ENCODE assay signal across 21 cellular contexts in the genomic region with DNA sequence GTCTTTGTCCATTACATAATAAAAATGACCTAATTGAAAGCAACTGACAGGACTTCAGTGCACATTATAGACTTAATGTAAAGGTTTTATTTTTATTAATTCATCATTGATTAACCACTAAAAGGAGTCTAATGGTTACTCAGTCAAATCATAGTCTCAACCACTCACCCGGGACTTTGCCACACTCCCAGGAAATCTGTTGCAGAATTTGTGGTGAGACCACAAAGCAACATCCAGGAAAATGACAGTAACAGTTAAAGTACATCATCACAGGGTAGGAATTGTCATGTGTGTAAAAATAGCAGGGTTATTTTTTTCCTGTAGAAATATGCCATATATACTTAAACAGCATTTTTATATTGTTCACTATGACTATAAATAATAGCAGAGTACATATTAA. TPM values are rescaled to one million over a fixed set of nuclear protein-coding genes. Genes with fewer than 3 reads are reported as not detected.
DNase-seq lines count a peak whose midpoint lies in the region; ATAC-seq and TF ChIP-seq lines count a peak whose summit lies in the region.
"Had no signal": no experiment of that assay in that cellular context is flagged by ENCODE, and none has a peak within 500 bp of the region (broad histone marks: within the 10 kb centered on the region; RNA-seq: fewer than 3 reads in every experiment).

No MANE protein-coding gene starts in this region.

- H3K4me3 Mint-ChIP-seq in Calu3 (ENCODE audit: low read depth, unreplicated experiment) = no peak overlapping the region
- H3K4me3 Mint-ChIP-seq: activated CD4-positive, alpha-beta T cell treated with anti-CD3 and anti-CD28 coated beads, Interleukin-2, amount 10 ng/mL, durations not matched to agents 24 days and 14 days; activated CD8-positive, alpha-beta memory T cell treated with anti-CD3 and anti-CD28 coated beads, Interleukin-2, amount 10 ng/mL, durations not matched to agents 7 days and 5 days; nephron; stimulated activated naive B cell treated with anti-CD40 and anti-IgM and Interleukin-4, amounts not matched to agents 10 μg/mL and 1 μg/mL and 100 μg/mL, for 72 hours; T-cell had no signal

- H4K20me1 ChIP-seq in BLaER1 = no peaks in the 10 kb centered on the region

- no peaks in the 10 kb centered on the region for H3K9me3 Mint-ChIP-seq in Calu3 (ENCODE audit: low read depth, unreplicated experiment)
- H3K9me3 Mint-ChIP-seq: activated CD4-positive, alpha-beta T cell treated with anti-CD3 and anti-CD28 coated beads, Interleukin-2, amount 10 ng/mL, durations not matched to agents 24 days and 14 days; nephron; stimulated activated naive B cell treated with anti-CD40 and anti-IgM and Interleukin-4, amounts not matched to agents 10 μg/mL and 1 μg/mL and 100 μg/mL, for 72 hours had no signal

- no peaks in the 10 kb centered on the region for H3K4me1 Mint-ChIP-seq in Calu3 (ENCODE audit: low read depth, unreplicated experiment)
- H3K4me1 Mint-ChIP-seq: activated CD8-positive, alpha-beta memory T cell treated with anti-CD3 and anti-CD28 coated beads, Interleukin-2, amount 10 ng/mL, durations not matched to agents 7 days and 5 days; nephron; stimulated activated naive B cell treated with anti-CD40 and anti-IgM and Interleukin-4, amounts not matched to agents 10 μg/mL and 1 μg/mL and 100 μg/mL, for 72 hours; T-cell had no signal

- no peak for ATAC-seq in HG03521 (IDR thresholded peaks at IDR 0.05; ENCODE audit: unreplicated experiment)
- ATAC-seq in GM19467 (IDR thresholded peaks at IDR 0.05; ENCODE audit: unreplicated experiment) = no peak
- ATAC-seq in GM18520 (IDR thresholded peaks at IDR 0.05; ENCODE audit: unreplicated experiment) = no peak
- ATAC-seq: activated CD8-positive, alpha-beta memory T cell treated with anti-CD3 and anti-CD28 coated beads, Interleukin-2, amount 10 ng/mL, durations not matched to agents 7 days and 5 days; K562; left lung; stimulated activated naive B cell treated with anti-CD40 and anti-IgM and Interleukin-4, amounts not matched to agents 10 μg/mL and 1 μg/mL and 100 μg/mL, for 72 hours; T-cell had no signal

- CTCF ChIA-PET in Calu3 (lab: Charles Lee) = interaction anchor here (0.5 kb wide), 1 partner anchor 1554 kb away, joined by 3 read pairs; no protein-coding TSS in a partner anchor

- H3K36me3 Mint-ChIP-seq in Calu3 (ENCODE audit: insufficient read depth, unreplicated experiment) = no peaks in the 10 kb centered on the region
- H3K36me3 Mint-ChIP-seq: activated CD8-positive, alpha-beta memory T cell treated with anti-CD3 and anti-CD28 coated beads, Interleukin-2, amount 10 ng/mL, durations not matched to agents 7 days and 5 days; stimulated activated naive B cell treated with anti-CD40 and anti-IgM and Interleukin-4, amounts not matched to agents 10 μg/mL and 1 μg/mL and 100 μg/mL, for 72 hours; T-cell had no signal

- H3K4me1 ChIP-seq in BLaER1 = peaks cover 75% of the 10 kb centered on the region
- H3K4me1 ChIP-seq: colonic mucosa, testis had no signal

- H3K9me3 ChIP-seq in BLaER1 = no peaks in the 10 kb centered on the region
- H3K9me3 ChIP-seq: colonic mucosa, left lung, testis had no signal

- H3K4me2 ChIP-seq in BLaER1 = peak overlapping the region; percentile 85

- intact Hi-C loops in Calu3 (cut with micrococcal nuclease; ENCODE audit: unreplicated experiment) = no loop called here

- H3K9ac ChIP-seq in BLaER1 = peak overlapping the region; percentile 56; the same call in 1 of the 2 replicates

- no peaks in the 10 kb centered on the region for H3K36me3 ChIP-seq in BLaER1
- H3K36me3 ChIP-seq: colonic mucosa, left lung had no signal

- H3K4me3 ChIP-seq in BLaER1 = peak overlapping the region; percentile 36
- H3K4me3 ChIP-seq in HL-60 (replicated peaks; ENCODE audit: insufficient read depth, low read length) = no peak overlapping the region
- H3K4me3 ChIP-seq: colonic mucosa, K562, left lung, testis had no signal

- H3K27ac Mint-ChIP-seq in Calu3 (ENCODE audit: unreplicated experiment) = no peak overlapping the region
- H3K27ac Mint-ChIP-seq: activated CD4-positive, alpha-beta T cell treated with anti-CD3 and anti-CD28 coated beads, Interleukin-2, amount 10 ng/mL, durations not matched to agents 24 days and 14 days; activated CD8-positive, alpha-beta memory T cell treated with anti-CD3 and anti-CD28 coated beads, Interleukin-2, amount 10 ng/mL, durations not matched to agents 7 days and 5 days; nephron; stimulated activated naive B cell treated with anti-CD40 and anti-IgM and Interleukin-4, amounts not matched to agents 10 μg/mL and 1 μg/mL and 100 μg/mL, for 72 hours; T-cell had no signal

- BruUV-seq in Calu3 (replicated peaks; lab: Mats Ljungman, UMichigan) = no TSS peak

- TF ChIP-seq CTCF in HL-60 (IDR thresholded peaks at IDR 0.05; ENCODE audit: insufficient read depth, low read length) = no peak
- TF ChIP-seq CTCF in Calu3 (IDR thresholded peaks at IDR 0.05; ENCODE audit: unreplicated experiment) = no peak

- DNase-seq in HL-60 (ENCODE audit: low read depth in 1 of 2, low spot score in 1 of 2) (peak; percentile 47 to 64), SW480 (ENCODE audit: low spot score) (peak; percentile 29), myocyte (ENCODE audit: low read depth) (peak; percentile 72), Calu3 (no peak)
- DNase-seq: activated CD4-positive, alpha-beta T cell treated with anti-CD3 and anti-CD28 coated beads, Interleukin-2, amount 10 ng/mL, durations not matched to agents 24 days and 14 days; activated CD8-positive, alpha-beta memory T cell treated with anti-CD3 and anti-CD28 coated beads, Interleukin-2, amount 10 ng/mL, durations not matched to agents 7 days and 5 days; colonic mucosa; left lung; midbrain; NCI-H2081 treated with DMSO at 0.1 percent for 48 hours; NCI-H526; stimulated activated CD4-positive, alpha-beta T cell treated with anti-CD3 and anti-CD28 coated beads, Interleukin-1b, Interleukin-23, amount 100 ng/mL, for 48 hours; stimulated activated naive B cell treated with anti-CD40 and anti-IgM and Interleukin-4, amounts not matched to agents 10 μg/mL and 1 μg/mL and 100 μg/mL, for 72 hours; T-cell; testis had no signal

- H3K27me3 ChIP-seq in BLaER1 (no peaks in the 10 kb centered on the region), HL-60 (ENCODE audit: insufficient read depth, poor library complexity, severe bottlenecking) (no peaks in the 10 kb centered on the region)
- H3K27me3 ChIP-seq: colonic mucosa, left lung, testis had no signal

- no peaks in the 10 kb centered on the region for H3K27me3 Mint-ChIP-seq in Calu3 (ENCODE audit: unreplicated experiment)
- H3K27me3 Mint-ChIP-seq: activated CD4-positive, alpha-beta T cell treated with anti-CD3 and anti-CD28 coated beads, Interleukin-2, amount 10 ng/mL, durations not matched to agents 24 days and 14 days; activated CD8-positive, alpha-beta memory T cell treated with anti-CD3 and anti-CD28 coated beads, Interleukin-2, amount 10 ng/mL, durations not matched to agents 7 days and 5 days; stimulated activated naive B cell treated with anti-CD40 and anti-IgM and Interleukin-4, amounts not matched to agents 10 μg/mL and 1 μg/mL and 100 μg/mL, for 72 hours; T-cell had no signal

- H3K27ac ChIP-seq in BLaER1 (peak overlapping the region; percentile 77), HL-60 (replicated peaks) (peak overlapping the region; percentile 1; the same call in 1 of the 2 replicates)
- H3K27ac ChIP-seq: colonic mucosa, testis had no signal

RNA-seq across cellular contexts. Expression of a gene that starts 6.3 kb away (rescaled TPM):
- total RNA-seq in myocyte (5.3 and 5.6 TPM in 2 replicates), Calu3 (2022) (not detected in 2 replicates)
- 0.23 TPM for polyA plus RNA-seq in myocyte (2012)
- total RNA-seq: activated CD4-positive, alpha-beta T cell treated with anti-CD3 and anti-CD28 coated beads, Interleukin-2, amount 10 ng/mL, durations not matched to agents 24 days and 14 days; activated CD8-positive, alpha-beta memory T cell treated with anti-CD3 and anti-CD28 coated beads, Interleukin-2, amount 10 ng/mL, durations not matched to agents 7 days and 5 days had no signal
- polyA plus RNA-seq: K562 had no signal
